34 cellular contexts compared by ENCODE assay signal in genomic region chr6:67790569-67790968, GRCh38.
"Had no signal": no experiment of that assay in that cellular context is flagged by ENCODE, and none has a peak within 500 bp of the region (broad histone marks: within the 10 kb centered on the region; RNA-seq: fewer than 3 reads in every experiment).

No MANE protein-coding gene starts in this region.

- H3K4me3 ChIP-seq: adrenal gland, body of pancreas, esophagus muscularis mucosa, gastrocnemius medialis, heart left ventricle had no signal

- H3K4me3 Mint-ChIP-seq: activated CD4-positive, alpha-beta memory T cell treated with anti-CD3 and anti-CD28 coated beads for 36 hours; activated CD4-positive, alpha-beta T cell treated with anti-CD3 and anti-CD28 coated beads for 36 hours; activated CD4-positive, alpha-beta T cell treated with anti-CD3 and anti-CD28 coated beads, Interleukin-2, amount 10 ng/mL, durations not matched to agents 24 days and 14 days; activated CD8-positive, alpha-beta memory T cell treated with anti-CD3 and anti-CD28 coated beads, Interleukin-2, amount 10 ng/mL, durations not matched to agents 7 days and 5 days; activated CD8-positive, alpha-beta T cell treated with anti-CD3 and anti-CD28 coated beads, Interleukin-2, amount 10 ng/mL, durations not matched to agents 7 days and 5 days; activated naive CD4-positive, alpha-beta T cell treated with anti-CD3 and anti-CD28 coated beads for 36 hours; activated naive CD4-positive, alpha-beta T cell treated with anti-CD3 and anti-CD28 coated beads, Interleukin-2, amount 50 U/mL, for 24 hours; activated naive CD8-positive, alpha-beta T cell treated with anti-CD3 and anti-CD28 coated beads for 36 hours; activated naive CD8-positive, alpha-beta T cell treated with anti-CD3 and anti-CD28 coated beads, Interleukin-2, amount 50 U/mL, for 24 hours; activated T-helper 1 cell treated with anti-CD3 and anti-CD28 coated beads, Interleukin-12 subunit alpha, Interleukin-12 subunit beta, Interleukin-2, Interleukin-4 antibody, amounts not matched to agents 30 ng/mL and 10 ng/mL and 1 ng/mL, durations not matched to agents 14 hours and 24 hours and 36 hours; effector memory CD8-positive, alpha-beta T cell had no signal

- H3K36me3 Mint-ChIP-seq: activated CD4-positive, alpha-beta memory T cell treated with anti-CD3 and anti-CD28 coated beads for 36 hours; activated CD8-positive, alpha-beta memory T cell treated with anti-CD3 and anti-CD28 coated beads, Interleukin-2, amount 10 ng/mL, durations not matched to agents 7 days and 5 days; activated naive CD4-positive, alpha-beta T cell treated with anti-CD3 and anti-CD28 coated beads, Interleukin-2, amount 50 U/mL, for 24 hours; activated naive CD8-positive, alpha-beta T cell treated with anti-CD3 and anti-CD28 coated beads for 36 hours had no signal

- H3K4me1 ChIP-seq: adrenal gland, body of pancreas, esophagus muscularis mucosa, foreskin keratinocyte, gastrocnemius medialis, heart left ventricle had no signal

- H3K27ac ChIP-seq: adrenal gland, body of pancreas, esophagus muscularis mucosa, foreskin keratinocyte, gastrocnemius medialis, heart left ventricle had no signal

- H3K4me1 Mint-ChIP-seq: activated CD4-positive, alpha-beta T cell treated with anti-CD3 and anti-CD28 coated beads for 36 hours; activated CD4-positive, alpha-beta T cell treated with anti-CD3 and anti-CD28 coated beads, Interleukin-2, amount 10 ng/mL, durations not matched to agents 24 days and 14 days; activated CD8-positive, alpha-beta memory T cell treated with anti-CD3 and anti-CD28 coated beads, Interleukin-2, amount 10 ng/mL, durations not matched to agents 7 days and 5 days; activated naive CD4-positive, alpha-beta T cell treated with anti-CD3 and anti-CD28 coated beads, Interleukin-2, amount 50 U/mL, for 24 hours; activated naive CD8-positive, alpha-beta T cell treated with anti-CD3 and anti-CD28 coated beads for 36 hours; activated naive CD8-positive, alpha-beta T cell treated with anti-CD3 and anti-CD28 coated beads, Interleukin-2, amount 50 U/mL, for 24 hours had no signal

- FAIRE-seq: colon had no signal

- DNase-seq: activated CD4-positive, alpha-beta memory T cell treated with anti-CD3 and anti-CD28 coated beads for 36 hours; activated CD4-positive, alpha-beta T cell treated with anti-CD3 and anti-CD28 coated beads for 36 hours; activated CD4-positive, alpha-beta T cell treated with anti-CD3 and anti-CD28 coated beads, Interleukin-2, amount 10 ng/mL, durations not matched to agents 24 days and 14 days; activated CD4-positive, CD25-positive, alpha-beta regulatory T cell; activated CD4-positive, CD25-positive, alpha-beta regulatory T cell treated with anti-CD3 and anti-CD28 coated beads, Interleukin-2, amount 50 U/mL, for 72 hours; activated CD8-positive, alpha-beta memory T cell treated with anti-CD3 and anti-CD28 coated beads, Interleukin-2, amount 10 ng/mL, durations not matched to agents 7 days and 5 days; activated CD8-positive, alpha-beta memory T cell treated with anti-CD3 and anti-CD28 coated beads, Interleukin-2, amount 50 U/mL, for 4 hours; activated CD8-positive, alpha-beta T cell treated with anti-CD3 and anti-CD28 coated beads, Interleukin-2, amount 10 ng/mL, durations not matched to agents 7 days and 5 days; activated effector memory CD4-positive, alpha-beta T cell treated with anti-CD3 and anti-CD28 coated beads, Interleukin-2, amount 50 U/mL, for 16 hours; activated naive CD4-positive, alpha-beta T cell treated with anti-CD3 and anti-CD28 coated beads for 36 hours; activated naive CD8-positive, alpha-beta T cell treated with anti-CD3 and anti-CD28 coated beads for 36 hours; activated naive CD8-positive, alpha-beta T cell treated with anti-CD3 and anti-CD28 coated beads, Interleukin-2, amount 50 U/mL, for 24 hours; activated T-cell treated with anti-CD3 and anti-CD28 coated beads, Interleukin-2, amount 50 U/mL, for 1 hour; activated T-cell treated with anti-CD3 and anti-CD28 coated beads, Interleukin-2, amount 50 U/mL, for 48 hours; adrenal gland; amygdala; aorta; body of pancreas; caudate nucleus; cortex of kidney; dermis blood vessel endothelial cell; effector CD4-positive, alpha-beta T cell; effector memory CD8-positive, alpha-beta T cell; erythroblast; foreskin keratinocyte; gastrocnemius medialis; glutamatergic neuron; heart left ventricle; T-helper 2 cell had no signal

- H3K27me3 Mint-ChIP-seq: activated CD4-positive, alpha-beta memory T cell treated with anti-CD3 and anti-CD28 coated beads for 36 hours; activated CD4-positive, alpha-beta T cell treated with anti-CD3 and anti-CD28 coated beads for 36 hours; activated CD4-positive, alpha-beta T cell treated with anti-CD3 and anti-CD28 coated beads, Interleukin-2, amount 10 ng/mL, durations not matched to agents 24 days and 14 days; activated CD8-positive, alpha-beta memory T cell treated with anti-CD3 and anti-CD28 coated beads, Interleukin-2, amount 10 ng/mL, durations not matched to agents 7 days and 5 days; activated naive CD4-positive, alpha-beta T cell treated with anti-CD3 and anti-CD28 coated beads, Interleukin-2, amount 50 U/mL, for 24 hours; activated naive CD8-positive, alpha-beta T cell treated with anti-CD3 and anti-CD28 coated beads for 36 hours; activated naive CD8-positive, alpha-beta T cell treated with anti-CD3 and anti-CD28 coated beads, Interleukin-2, amount 50 U/mL, for 24 hours; effector memory CD8-positive, alpha-beta T cell had no signal

- H3K9me3 ChIP-seq: adrenal gland, body of pancreas, esophagus muscularis mucosa, gastrocnemius medialis had no signal

- H3K36me3 ChIP-seq: adrenal gland, esophagus muscularis mucosa, gastrocnemius medialis, heart left ventricle had no signal

- H3K27me3 ChIP-seq: adrenal gland, body of pancreas, esophagus muscularis mucosa, foreskin keratinocyte, gastrocnemius medialis, heart left ventricle had no signal

- ATAC-seq: activated CD4-positive, alpha-beta T cell treated with anti-CD3 and anti-CD28 coated beads for 36 hours; activated CD8-positive, alpha-beta memory T cell treated with anti-CD3 and anti-CD28 coated beads, Interleukin-2, amount 10 ng/mL, durations not matched to agents 7 days and 5 days; activated CD8-positive, alpha-beta T cell treated with anti-CD3 and anti-CD28 coated beads, Interleukin-2, amount 10 ng/mL, durations not matched to agents 7 days and 5 days; activated naive CD8-positive, alpha-beta T cell treated with anti-CD3 and anti-CD28 coated beads, Interleukin-2, amount 50 U/mL, for 24 hours; body of pancreas; effector memory CD8-positive, alpha-beta T cell; foreskin keratinocyte; gastrocnemius medialis; heart left ventricle had no signal

- H3K27ac Mint-ChIP-seq: activated CD4-positive, alpha-beta memory T cell treated with anti-CD3 and anti-CD28 coated beads for 36 hours; activated CD4-positive, alpha-beta T cell treated with anti-CD3 and anti-CD28 coated beads for 36 hours; activated CD4-positive, alpha-beta T cell treated with anti-CD3 and anti-CD28 coated beads, Interleukin-2, amount 10 ng/mL, durations not matched to agents 24 days and 14 days; activated CD8-positive, alpha-beta memory T cell treated with anti-CD3 and anti-CD28 coated beads, Interleukin-2, amount 10 ng/mL, durations not matched to agents 7 days and 5 days; activated CD8-positive, alpha-beta T cell treated with anti-CD3 and anti-CD28 coated beads, Interleukin-2, amount 10 ng/mL, durations not matched to agents 7 days and 5 days; activated naive CD4-positive, alpha-beta T cell treated with anti-CD3 and anti-CD28 coated beads for 36 hours; activated naive CD4-positive, alpha-beta T cell treated with anti-CD3 and anti-CD28 coated beads, Interleukin-2, amount 50 U/mL, for 24 hours; activated naive CD8-positive, alpha-beta T cell treated with anti-CD3 and anti-CD28 coated beads for 36 hours; activated naive CD8-positive, alpha-beta T cell treated with anti-CD3 and anti-CD28 coated beads, Interleukin-2, amount 50 U/mL, for 24 hours; activated T-helper 1 cell treated with anti-CD3 and anti-CD28 coated beads, Interleukin-12 subunit alpha, Interleukin-12 subunit beta, Interleukin-2, Interleukin-4 antibody, amounts not matched to agents 30 ng/mL and 10 ng/mL and 1 ng/mL, durations not matched to agents 14 hours and 24 hours and 36 hours; activated T-helper 2 cell treated with anti-CD3 and anti-CD28 coated beads, Interferon-gamma antibody, Interleukin-2, Interleukin-4, amounts not matched to agents 10 μg/mL and 5 μg/mL and 100 μg/mL, durations not matched to agents 14 hours and 24 hours and 36 hours; effector memory CD8-positive, alpha-beta T cell had no signal

- H3K9me3 Mint-ChIP-seq: activated CD4-positive, alpha-beta memory T cell treated with anti-CD3 and anti-CD28 coated beads for 36 hours; activated naive CD4-positive, alpha-beta T cell treated with anti-CD3 and anti-CD28 coated beads, Interleukin-2, amount 50 U/mL, for 24 hours; activated T-helper 1 cell treated with anti-CD3 and anti-CD28 coated beads, Interleukin-12 subunit alpha, Interleukin-12 subunit beta, Interleukin-2, Interleukin-4 antibody, amounts not matched to agents 30 ng/mL and 10 ng/mL and 1 ng/mL, durations not matched to agents 14 hours and 24 hours and 36 hours had no signal
